17 cellular contexts compared by ENCODE assay signal in genomic region chr5:141547488-141547887, GRCh38. TPM values are rescaled to one million over a fixed set of nuclear protein-coding genes. Genes with fewer than 3 reads are reported as not detected.
A peak's percentile ranks its signal among the peaks of the same experiment; 100 is the strongest.
DNase-seq lines count a peak whose midpoint lies in the region; ATAC-seq and TF ChIP-seq lines count a peak whose summit lies in the region.
"Had no signal": no experiment of that assay in that cellular context is flagged by ENCODE, and none has a peak within 500 bp of the region (broad histone marks: within the 10 kb centered on the region; RNA-seq: fewer than 3 reads in every experiment).

No MANE protein-coding gene starts in this region.

- no peaks in the 10 kb centered on the region for H3K4me1 ChIP-seq in HCT116 (ENCODE audit: control insufficient read depth in 1 of 2, insufficient read depth in 2 of 2, low read length in 2 of 2)
- H3K4me1 ChIP-seq: ascending aorta, left ventricle myocardium inferior, pancreas, SJCRH30 had no signal

- no peaks in the 10 kb centered on the region for H4K20me1 ChIP-seq in HCT116 (ENCODE audit: insufficient read depth)

- in situ Hi-C loops in astrocyte of the spinal cord (cut with HindIII; ENCODE audit: low sequenced_read_pairs), result no loop called here

- TF ChIP-seq POLR2A in HCT116 (IDR thresholded peaks at IDR 0.05; ENCODE audit: borderline replicate concordance, extremely low read depth, insufficient read depth, insufficient read length), result no peak

- no peak overlapping the region for H2AFZ ChIP-seq in HCT116 (ENCODE audit: low read depth, low read length, poor library complexity, severe bottlenecking)

- RAD21 ChIA-PET in HCT116 (lab: Charles Lee; ENCODE audit: low non-redundant PET in 1 of 2, low total read pairs in 2 of 2, uncharacterized antibody in 2 of 2, unreplicated experiment in 2 of 2), result no interaction called here

- H3K4me2 ChIP-seq in HCT116 (ENCODE audit: low read length), result no peak overlapping the region

- TF ChIP-seq RAD21 in HCT116 (IDR thresholded peaks at IDR 0.05; ENCODE audit: low read depth), result no peak

- no TSS peak for BruUV-seq in HCT116 (replicated peaks; lab: Mats Ljungman, UMichigan)

- H3K27ac ChIP-seq in HCT116 (ENCODE audit: low read depth, low read length), result no peak overlapping the region
- H3K27ac ChIP-seq: ascending aorta, left ventricle myocardium inferior, pancreas, SJCRH30 had no signal

- no peaks in the 10 kb centered on the region; a peak in 1 of 4 replicates for H3K9me3 ChIP-seq in HCT116 (ENCODE audit: control insufficient read depth in 1 of 2, insufficient read depth in 1 of 2, low read depth in 1 of 2, low read length in 2 of 2)
- H3K9me3 ChIP-seq: pancreas had no signal

- TF ChIP-seq CTCF in AG10803 (conservative IDR thresholded peaks at IDR 0.05; ENCODE audit: low read length), result no peak
- no peak for TF ChIP-seq CTCF in HCT116 (IDR thresholded peaks at IDR 0.05 in 2 of 3, conservative IDR thresholded peaks at IDR 0.05 in 1 of 3; ENCODE audit: borderline replicate concordance in 1 of 3, insufficient read depth in 1 of 3, low read depth in 2 of 3, low read length in 2 of 3)
- no peak for TF ChIP-seq CTCF in astrocyte of the spinal cord (IDR thresholded peaks at IDR 0.05; ENCODE audit: low read depth, low read length)
- TF ChIP-seq CTCF in fibroblast of villous mesenchyme (IDR thresholded peaks at IDR 0.05; ENCODE audit: insufficient read depth, low read depth, low read length), result no peak

- CTCF ChIA-PET in HCT116 (lab: Charles Lee), result interaction anchor here (0.6 to 2.0 kb wide), 3 partner anchors 20 to 45 kb away, joined by 3 to 5 read pairs (median 3); no protein-coding TSS in a partner anchor

- H3K9ac ChIP-seq in HCT116 (ENCODE audit: low read length), result no peak overlapping the region

- peaks cover 0 to 40% of the 10 kb centered on the region in 2 experiments; a peak in 3 of 4 replicates for H3K36me3 ChIP-seq in HCT116 (ENCODE audit: control insufficient read depth in 1 of 2, insufficient read depth in 2 of 2, low read length in 2 of 2)

- intact Hi-C loops in HCT116 (cut with micrococcal nuclease), result no loop called here

- POLR2A ChIA-PET in HCT116 (lab: Charles Lee), result no interaction called here

- no peaks in the 10 kb centered on the region for H3K27me3 ChIP-seq in HCT116 (ENCODE audit: insufficient read depth, low read length)
- H3K27me3 ChIP-seq: ascending aorta, pancreas, SJCRH30 had no signal

- H3K9me2 ChIP-seq in HCT116 (ENCODE audit: insufficient read depth), result no peaks in the 10 kb centered on the region

- H3K79me2 ChIP-seq in HCT116 (ENCODE audit: insufficient read depth, low read length), result peaks cover 76% of the 10 kb centered on the region

- ATAC-seq in HCT116, result no peak
- ATAC-seq in HG03442 (IDR thresholded peaks at IDR 0.05; ENCODE audit: unreplicated experiment), result no peak
- ATAC-seq: pancreas had no signal

- DNase-seq in AG10803 (ENCODE audit: low read depth) (peak; percentile 31), HCT116 (ENCODE audit: low read depth, low spot score) (peak; percentile 35), astrocyte of the spinal cord (ENCODE audit: low read depth, low spot score) (peak; percentile 52), fibroblast of villous mesenchyme (ENCODE audit: low read depth) (peak; percentile 61), hippocampal formation (lab: John Stamatoyannopoulos, UW) (no peak), DMS153 (lab: John Stamatoyannopoulos, UW) (no peak)
- DNase-seq: activated CD4-positive, CD25-positive, alpha-beta regulatory T cell; left ventricle myocardium inferior; NCI-H1930; NCI-H524 treated with DMSO at 0.1 percent for 48 hours; OCI-M1; pancreas; stimulated activated CD4-positive, alpha-beta T cell treated with anti-CD3 and anti-CD28 coated beads, Interleukin-4, amount 100 ng/mL, for 1 hour; substantia nigra had no signal

- no peak overlapping the region for H3K4me3 ChIP-seq in AG10803 (ENCODE audit: low read length)
- no peak overlapping the region for H3K4me3 ChIP-seq in HCT116 (replicated peaks in 1 of 2; ENCODE audit: low read depth in 1 of 2, low read length in 2 of 2)
- no peak overlapping the region for H3K4me3 ChIP-seq in astrocyte of the spinal cord (ENCODE audit: low read depth, low read length)
- H3K4me3 ChIP-seq in fibroblast of villous mesenchyme (ENCODE audit: low read depth, low read length), result no peak overlapping the region
- H3K4me3 ChIP-seq: ascending aorta, left ventricle myocardium inferior, pancreas, SJCRH30 had no signal

TF ChIP-seq in HCT116, 20 proteins besides CTCF, POLR2A, EP300 and RAD21:
- no peak for TF ChIP-seq SIN3A (IDR thresholded peaks at IDR 0.05; ENCODE audit: low read depth)
- 0 out of 2 replicates have a peak, but pooled peaks have one; percentile 28 for TF ChIP-seq CBX3 (IDR thresholded peaks at IDR 0.05; ENCODE audit: low read depth)

RNA-seq across cellular contexts. Expression of gene PCDHGC5, which starts 58.6 kb away (rescaled TPM):
- total RNA-seq in HCT116 (2021; ENCODE audit: unreplicated experiment) (not detected), fibroblast of villous mesenchyme (2.6 TPM in 2 replicates)
- 0.07 TPM in 2 replicates for polyA plus RNA-seq in HCT116 (2012)

Comparison
In these comparisons a context has a peak if more than half of its experiments do, and no peak if none do; other contexts are left out.
1. DNase-seq: peak in AG10803 (single experiment), HCT116 (single experiment), astrocyte of the spinal cord (single experiment) and fibroblast of villous mesenchyme (single experiment); none in hippocampal formation (0 of 2) and DMS153 (single experiment).